Comparison of ENCODE assay signal across 8 cellular contexts in genomic region chr6:150866147-150867073, GRCh38. TPM values are rescaled to one million over a fixed set of nuclear protein-coding genes. Genes with fewer than 3 reads are reported as not detected.
DNase-seq lines count a peak whose midpoint lies in the region; ATAC-seq, FAIRE-seq and TF ChIP-seq lines count a peak whose summit lies in the region.

No MANE protein-coding gene starts in this region.

- H3K4me1 ChIP-seq in ascending aorta, result peaks cover 0 to 20% of the 10 kb centered on the region in 2 donors

- TF ChIP-seq CTCF in ascending aorta (IDR thresholded peaks at IDR 0.05), result no peak

- peak; percentile 83 for FAIRE-seq in GM12891 (lab: Jason Lieb, UNC)

- DNase-seq in GM12891 (ENCODE audit: insufficient read length, low spot score), result peak; percentile 91
- DNase-seq in NCI-H1092 (lab: John Stamatoyannopoulos, UW), result peak; percentile 82
- peak; percentile 63 for DNase-seq in T-helper 22 cell (ENCODE audit: low read depth)
- peak; percentile 50 to 93 for DNase-seq in ascending aorta (ENCODE audit: low spot score in 2 of 2)
- DNase-seq in hepatic stellate cell (ENCODE audit: low spot score), result peak; percentile 87
- peak; percentile 91 for DNase-seq in retina
- DNase-seq in NCI-H446 treated with DMSO at 0.1 percent for 48 hours (lab: John Stamatoyannopoulos, UW), result no peak

- H3K36me3 ChIP-seq in ascending aorta, result no peaks in the 10 kb centered on the region

- ATAC-seq in HG02588 (IDR thresholded peaks at IDR 0.05; ENCODE audit: unreplicated experiment), result peak; percentile 75

- no peaks in the 10 kb centered on the region for H3K27me3 ChIP-seq in ascending aorta

- intact Hi-C loops in ascending aorta (cut with DNase I), result loop anchor here (5.0 kb wide), 1 partner anchor 586 kb away; the partner anchor contains the start of gene RMND1

- TF ChIP-seq POLR2A in GM12891 (IDR thresholded peaks at IDR 0.05; ENCODE audit: low read depth, low read length), result peak; percentile 48; the same call in 1 of the 2 replicates

- peak overlapping the region; percentile 94 to 100 for H3K27ac ChIP-seq in ascending aorta

- no peaks in the 10 kb centered on the region for H3K9me3 ChIP-seq in ascending aorta

- H3K4me3 ChIP-seq in ascending aorta, result peak overlapping the region; percentile 75 to 80

TF ChIP-seq in GM12891, 5 proteins besides CTCF, POLR2A, EP300 and RAD21:
- TF ChIP-seq PAX5 (IDR thresholded peaks at IDR 0.05; ENCODE audit: insufficient read depth, low read length, severe bottlenecking) (no peak), TAF1 (IDR thresholded peaks at IDR 0.05; ENCODE audit: low read depth, low read length) (peak; percentile 58)

RNA-seq across cellular contexts. Expression of gene MTHFD1L, which starts 0.9 kb away (rescaled TPM):
- polyA plus RNA-seq in GM12891 (2012; ENCODE audit: low read depth, missing spikeins), result 42.2 TPM
- total RNA-seq in ascending aorta, result 10.4 TPM
